ENCODE assay signal across 8 cellular contexts in genomic region chr19:32339988-32340874, GRCh38. TPM values are rescaled to one million over a fixed set of nuclear protein-coding genes. Genes with fewer than 3 reads are reported as not detected.
DNase-seq lines count a peak whose midpoint lies in the region; ATAC-seq and TF ChIP-seq lines count a peak whose summit lies in the region.

No MANE protein-coding gene starts in this region.

- peaks cover 22% of the 10 kb centered on the region for H3K27me3 Mint-ChIP-seq in activated naive CD4-positive, alpha-beta T cell treated with anti-CD3 and anti-CD28 coated beads, Interleukin-2, amount 10 ng/mL, durations not matched to agents 7 days and 5 days

- peak; percentile 53 for ATAC-seq in HG03342 (IDR thresholded peaks at IDR 0.05; ENCODE audit: unreplicated experiment)
- peak; percentile 72 to 90 (median 88) for ATAC-seq in heart left ventricle
- peak; percentile 73 to 86 (median 84) for ATAC-seq in psoas muscle
- no peak for ATAC-seq in GM21529 (IDR thresholded peaks at IDR 0.05; ENCODE audit: unreplicated experiment)

- H3K4me1 ChIP-seq in heart left ventricle (peaks cover 0 to 12% (median 0%) of the 10 kb centered on the region in 12 donors), psoas muscle (no peaks in the 10 kb centered on the region)

- no peaks in the 10 kb centered on the region for H3K9me3 Mint-ChIP-seq in activated naive CD4-positive, alpha-beta T cell treated with anti-CD3 and anti-CD28 coated beads, Interleukin-2, amount 10 ng/mL, durations not matched to agents 7 days and 5 days

- H3K4me3 ChIP-seq in heart left ventricle (no peak overlapping the region), psoas muscle (no peak overlapping the region)

- WGBS in heart left ventricle, 4 donors: 60 to 63% (median 62%) methylated on average over 18 of the region's 18 CpGs
- 63 to 64% (median 64%) methylated on average over 18 of the region's 18 CpGs for WGBS in psoas muscle, 3 donors

- peaks cover 0 to 83% (median 0%) of the 10 kb centered on the region in 9 donors for H3K27me3 ChIP-seq in heart left ventricle
- H3K27me3 ChIP-seq in psoas muscle (ENCODE audit: insufficient read depth in 3 of 3, low read length in 2 of 3): no peaks in the 10 kb centered on the region

- peak; percentile 53 for DNase-seq in RPMI7951 (ENCODE audit: low read depth)
- peak; percentile 66 for DNase-seq in activated naive CD4-positive, alpha-beta T cell treated with anti-CD3 and anti-CD28 coated beads, Interleukin-2, amount 10 ng/mL, durations not matched to agents 7 days and 5 days
- peak; percentile 59 to 80 (median 77) for DNase-seq in heart left ventricle
- DNase-seq in psoas muscle: peak; percentile 55 to 68
- DNase-seq in cerebellar nuclear complex (lab: John Stamatoyannopoulos, UW): no peak

- TF ChIP-seq POLR2A in heart left ventricle (IDR thresholded peaks at IDR 0.05): no peak

- H3K9me3 ChIP-seq in heart left ventricle (no peaks in the 10 kb centered on the region), psoas muscle (no peaks in the 10 kb centered on the region)

- intact Hi-C loops in heart left ventricle (cut with DNase I) (loop anchor here in 9 of 10 donors (2.0 to 10.0 kb wide), 7 partner anchors 62 to 232 kb away; partner anchors contain the start of gene DPY19L3 (in 3 of the 9)), psoas muscle (cut with DNase I) (loop anchor here (2.0 to 5.0 kb wide), 2 partner anchors 37 to 232 kb away; no protein-coding TSS in a partner anchor)

- peak; percentile 80 for TF ChIP-seq CTCF in GM12872 (IDR thresholded peaks at IDR 0.05; ENCODE audit: insufficient read depth, low read depth, low read length)
- peak; percentile 46 to 79 (median 64) for TF ChIP-seq CTCF in heart left ventricle (IDR thresholded peaks at IDR 0.05)
- TF ChIP-seq CTCF in psoas muscle (IDR thresholded peaks at IDR 0.05): peak; percentile 70

- no peak overlapping the region for H3K27ac Mint-ChIP-seq in activated naive CD4-positive, alpha-beta T cell treated with anti-CD3 and anti-CD28 coated beads, Interleukin-2, amount 10 ng/mL, durations not matched to agents 7 days and 5 days

- peaks cover 2% of the 10 kb centered on the region for H3K4me1 Mint-ChIP-seq in activated naive CD4-positive, alpha-beta T cell treated with anti-CD3 and anti-CD28 coated beads, Interleukin-2, amount 10 ng/mL, durations not matched to agents 7 days and 5 days

- no peak overlapping the region for H3K4me3 Mint-ChIP-seq in activated naive CD4-positive, alpha-beta T cell treated with anti-CD3 and anti-CD28 coated beads, Interleukin-2, amount 10 ng/mL, durations not matched to agents 7 days and 5 days

- H3K27ac ChIP-seq in heart left ventricle: peak overlapping the region in 2 of 12 donors; percentile 9 to 29
- H3K27ac ChIP-seq in psoas muscle: no peak overlapping the region

- no peaks in the 10 kb centered on the region for H3K36me3 Mint-ChIP-seq in activated naive CD4-positive, alpha-beta T cell treated with anti-CD3 and anti-CD28 coated beads, Interleukin-2, amount 10 ng/mL, durations not matched to agents 7 days and 5 days

- no peaks in the 10 kb centered on the region for H3K36me3 ChIP-seq in heart left ventricle
- H3K36me3 ChIP-seq in psoas muscle (ENCODE audit: insufficient read depth in 1 of 2, low read depth in 1 of 2): no peaks in the 10 kb centered on the region

- CTCF ChIA-PET in activated naive CD4-positive, alpha-beta T cell treated with anti-CD3 and anti-CD28 coated beads, Interleukin-2, amount 10 ng/mL, durations not matched to agents 7 days and 5 days (lab: Charles Lee): interaction anchor here (0.8 to 1.8 kb wide), 5 partner anchors 34 to 235 kb away, joined by 3 to 5 read pairs (median 3); no protein-coding TSS in a partner anchor

RNA-seq across cellular contexts. Expression of gene ZNF507, which starts 5.2 kb away (rescaled TPM):
- total RNA-seq in RPMI7951 (2014; rRNA removed; shearing (Covaris generic)): 5.8 and 6.7 TPM in 2 replicates
- 10 to 100 TPM in 8 of 9 donors, 1 to 10 TPM in 1; 9.1 to 27.3 (median 17.3) TPM for total RNA-seq in heart left ventricle
- polyA plus RNA-seq in heart left ventricle: 1 to 10 TPM; 4.2 to 7.7 TPM
- 10 to 100 TPM; 23.2 to 25.0 (median 23.8) TPM for total RNA-seq in psoas muscle
- 10 to 100 TPM in 1 of 3 donors, 1 to 10 TPM in 2; 4.7 to 13.6 (median 5.3) TPM for polyA plus RNA-seq in psoas muscle

Comparison
In these comparisons a context has a peak if more than half of its experiments do, and no peak if none do; other contexts are left out.
1. DNase-seq: peak in RPMI7951 (single experiment), activated naive CD4-positive, alpha-beta T cell treated with anti-CD3 and anti-CD28 coated beads, Interleukin-2, amount 10 ng/mL, durations not matched to agents 7 days and 5 days (single experiment), heart left ventricle (5 of 5) and psoas muscle (2 of 2); none in cerebellar nuclear complex (0 of 2).
2. Peak in every context shown above with its lines, with median percentiles within 50 percentile points of each other: CTCF ChIP-seq.